In the genomic region with DNA sequence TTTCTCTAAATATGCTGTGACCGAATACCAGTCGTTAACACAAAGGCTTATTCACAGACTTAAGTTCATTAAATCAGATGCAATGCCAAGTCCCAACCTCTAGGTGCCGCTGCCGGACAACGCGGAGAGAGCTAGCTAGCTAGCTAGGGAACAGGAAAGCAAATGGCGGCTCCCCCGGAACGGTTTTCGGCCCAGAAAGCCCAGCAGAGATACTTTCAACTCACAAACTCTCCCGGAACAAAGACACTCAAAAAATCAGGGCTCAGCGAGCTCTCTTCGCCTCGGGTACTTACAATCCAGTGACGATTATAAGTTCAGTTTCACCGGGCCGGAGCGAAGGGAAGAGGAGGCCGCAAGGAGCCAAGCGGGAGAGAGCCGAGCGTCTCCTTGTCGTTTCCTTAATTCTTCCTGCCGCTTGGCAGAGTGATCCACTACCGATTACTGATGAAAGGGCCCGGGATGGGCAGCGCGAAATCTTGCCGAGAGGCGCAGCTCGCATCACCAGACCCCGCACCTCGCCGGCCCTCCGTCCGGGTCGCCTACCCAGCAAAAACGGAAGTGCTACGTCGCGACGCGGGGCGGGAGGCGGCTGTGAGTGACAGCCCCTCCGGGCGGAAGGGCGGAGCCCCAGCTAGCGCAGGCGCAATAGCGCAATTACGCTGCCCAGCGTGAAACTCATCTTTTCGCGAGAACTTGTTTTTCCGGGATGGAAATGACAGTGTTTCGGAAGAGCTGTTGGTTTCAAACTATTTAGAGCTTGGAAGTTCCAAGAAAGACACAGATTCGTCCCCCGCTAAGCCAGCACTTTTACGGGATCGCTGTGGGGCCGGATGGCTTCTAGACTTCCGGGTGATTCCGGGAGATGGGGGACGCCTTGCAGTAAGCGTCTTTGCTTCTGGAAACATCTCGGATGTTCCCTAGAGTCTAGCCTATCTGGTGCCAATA, we compare ENCODE assay signal across 8 cellular contexts. TPM values are rescaled to one million over a fixed set of nuclear protein-coding genes. Genes with fewer than 3 reads are reported as not detected.
DNase-seq lines count a peak whose midpoint lies in the region; ATAC-seq and TF ChIP-seq lines count a peak whose summit lies in the region.

A gene with protein sequence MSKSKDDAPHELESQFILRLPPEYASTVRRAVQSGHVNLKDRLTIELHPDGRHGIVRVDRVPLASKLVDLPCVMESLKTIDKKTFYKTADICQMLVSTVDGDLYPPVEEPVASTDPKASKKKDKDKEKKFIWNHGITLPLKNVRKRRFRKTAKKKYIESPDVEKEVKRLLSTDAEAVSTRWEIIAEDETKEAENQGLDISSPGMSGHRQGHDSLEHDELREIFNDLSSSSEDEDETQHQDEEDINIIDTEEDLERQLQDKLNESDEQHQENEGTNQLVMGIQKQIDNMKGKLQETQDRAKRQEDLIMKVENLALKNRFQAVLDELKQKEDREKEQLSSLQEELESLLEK (minus strand): TSS at position 560 of the 945 bp plus-strand sequence. CDS start 740 bp downstream, outside the sequence.

- TF ChIP-seq CTCF in GM12874 (IDR thresholded peaks at IDR 0.05; ENCODE audit: insufficient read depth, low read depth, low read length) (peak; percentile 80), transverse colon (IDR thresholded peaks at IDR 0.05) (peak; percentile 79 to 86 (median 85))

- peaks cover 5 to 9% of the 10 kb centered on the region in 2 experiments for H3K36me3 ChIP-seq in trophoblast cell (ENCODE audit: control insufficient read depth in 1 of 2, insufficient read depth in 2 of 2, low read length in 2 of 2)
- H3K36me3 ChIP-seq in transverse colon, result peaks cover 0 to 45% (median 20%) of the 10 kb centered on the region in 4 donors

- H3K27me3 Mint-ChIP-seq in activated naive CD8-positive, alpha-beta T cell treated with anti-CD3 and anti-CD28 coated beads, Interleukin-2, amount 50 U/mL, for 24 hours, result no peaks in the 10 kb centered on the region

- H2BK5ac ChIP-seq in trophoblast cell (ENCODE audit: low read depth, low read length, poor library complexity), result peak within 1 kb of the TSS; percentile 82

- peak within 1 kb of the TSS; percentile 97 for H3K27ac Mint-ChIP-seq in activated naive CD8-positive, alpha-beta T cell treated with anti-CD3 and anti-CD28 coated beads, Interleukin-2, amount 50 U/mL, for 24 hours

- no peak within 1 kb of the TSS for H3K23ac ChIP-seq in trophoblast cell (ENCODE audit: low read length)

- H3K4me1 Mint-ChIP-seq in activated naive CD8-positive, alpha-beta T cell treated with anti-CD3 and anti-CD28 coated beads, Interleukin-2, amount 50 U/mL, for 24 hours, result peaks cover 40% of the 10 kb centered on the region

- H4K8ac ChIP-seq in trophoblast cell (ENCODE audit: low read depth, low read length), result peak within 1 kb of the TSS; percentile 97

- peak within 1 kb of the TSS; percentile 77 for H3K4ac ChIP-seq in trophoblast cell (ENCODE audit: low read depth, low read length)

- no CpG with 5 or more reads among the region's 67 CpGs for WGBS in trophoblast cell (ENCODE audit: extremely low coverage, insufficient coverage, insufficient read length)
- WGBS in transverse colon (ENCODE audit: low coverage in 1 of 2), 2 donors, result 0 to 2% methylated on average over 1 to 67 of the region's 67 CpGs

- H2AFZ ChIP-seq in trophoblast cell (ENCODE audit: insufficient read depth, low read length, poor library complexity), result peak within 1 kb of the TSS; percentile 57

- peak within 1 kb of the TSS; percentile 85 for H3K18ac ChIP-seq in trophoblast cell (ENCODE audit: low read length)

- H2AK5ac ChIP-seq in trophoblast cell (ENCODE audit: low read length), result peak within 1 kb of the TSS; percentile 32

- peaks cover 3% of the 10 kb centered on the region for H3K9me3 ChIP-seq in trophoblast cell (ENCODE audit: insufficient read depth, low read depth, low read length)
- peaks cover 53 to 63% of the 10 kb centered on the region in 2 donors for H3K9me3 ChIP-seq in transverse colon

- H4K91ac ChIP-seq in trophoblast cell (ENCODE audit: low read depth, low read length), result peak within 1 kb of the TSS; percentile 81

- peak within 1 kb of the TSS; percentile 83 for H3K14ac ChIP-seq in trophoblast cell (ENCODE audit: low read length)

- peak; percentile 96 for ATAC-seq in HG02763 (IDR thresholded peaks at IDR 0.05; ENCODE audit: unreplicated experiment)
- ATAC-seq in activated naive CD8-positive, alpha-beta T cell treated with anti-CD3 and anti-CD28 coated beads, Interleukin-2, amount 50 U/mL, for 24 hours, result peak; percentile 96

- peak within 1 kb of the TSS; percentile 91 for H4K12ac ChIP-seq in trophoblast cell (ENCODE audit: low read depth, low read length)

- peak within 1 kb of the TSS; percentile 86 for H3K4me2 ChIP-seq in trophoblast cell (ENCODE audit: low read length)

- H3K4me1 ChIP-seq in trophoblast cell (ENCODE audit: control insufficient read depth in 1 of 2, insufficient read depth in 2 of 2, low read length in 2 of 2), result peaks cover 2 to 5% of the 10 kb centered on the region in 2 experiments
- peaks cover 0 to 12% (median 4%) of the 10 kb centered on the region in 4 donors for H3K4me1 ChIP-seq in transverse colon

- H3K4me3 ChIP-seq in trophoblast cell (ENCODE audit: low read depth, low read length) (peak within 1 kb of the TSS; percentile 84), transverse colon (peak within 1 kb of the TSS; percentile 32 to 80 (median 62))

- peak; percentile 22 for DNase-seq in NCI-H1417 treated with DMSO at 0.1 percent for 48 hours (lab: John Stamatoyannopoulos, UW)
- peak; percentile 92 for DNase-seq in SW480 (ENCODE audit: low spot score)
- peak; percentile 93 for DNase-seq in activated naive CD8-positive, alpha-beta T cell treated with anti-CD3 and anti-CD28 coated beads, Interleukin-2, amount 50 U/mL, for 24 hours
- peak; percentile 95 for DNase-seq in cardiac septum (ENCODE audit: low spot score)
- DNase-seq in trophoblast cell, result peak; percentile 94 to 100
- peak; percentile 92 for DNase-seq in transverse colon

- peaks cover 63% of the 10 kb centered on the region for H3K36me3 Mint-ChIP-seq in activated naive CD8-positive, alpha-beta T cell treated with anti-CD3 and anti-CD28 coated beads, Interleukin-2, amount 50 U/mL, for 24 hours (ENCODE audit: low read depth)

- intact Hi-C loops in cardiac septum (cut with DNase I) (loop anchor here (2.0 to 10.0 kb wide), 2 partner anchors 204 to 240 kb away; no protein-coding TSS in a partner anchor), transverse colon (cut with DNase I; ENCODE audit: low total_unique reads) (loop anchor here (10.0 kb wide), 1 partner anchor 244 kb away; no protein-coding TSS in a partner anchor)

- peak; percentile 95 for TF ChIP-seq POLR2A in transverse colon (IDR thresholded peaks at IDR 0.05)

- H3K79me2 ChIP-seq in trophoblast cell (ENCODE audit: control insufficient read depth, insufficient read depth, low read length, poor library complexity), result peaks cover 4% of the 10 kb centered on the region

- H3K79me1 ChIP-seq in trophoblast cell (ENCODE audit: low read length), result peaks cover 6% of the 10 kb centered on the region

- H3K9me3 Mint-ChIP-seq in activated naive CD8-positive, alpha-beta T cell treated with anti-CD3 and anti-CD28 coated beads, Interleukin-2, amount 50 U/mL, for 24 hours, result peaks cover 55% of the 10 kb centered on the region

- H3K27ac ChIP-seq in trophoblast cell (ENCODE audit: low read depth, low read length), result peak within 1 kb of the TSS; percentile 88
- peak within 1 kb of the TSS; percentile 87 to 97 (median 92) for H3K27ac ChIP-seq in transverse colon

- H2BK12ac ChIP-seq in trophoblast cell (ENCODE audit: low read length), result no peak within 1 kb of the TSS

- no peak for TF ChIP-seq EP300 in transverse colon (IDR thresholded peaks at IDR 0.05; ENCODE audit: low read depth)

- peak within 1 kb of the TSS; percentile 49 for H2BK120ac ChIP-seq in trophoblast cell (ENCODE audit: insufficient read depth, low read length, poor library complexity)

- in situ Hi-C loops in transverse colon (cut with MboI; ENCODE audit: low pct_ligation_motif_present in 1 of 4, low pct_unique_long_range_greater_than_20kb in 1 of 4, low sequenced_read_pairs in 3 of 4), result loop anchor here in 1 of 4 donors (25.0 kb wide), 1 partner anchor 242 kb away; no protein-coding TSS in a partner anchor

- peak within 1 kb of the TSS; percentile 84 for H3K9ac ChIP-seq in trophoblast cell (ENCODE audit: low read length)

- H3K27me3 ChIP-seq in trophoblast cell (ENCODE audit: insufficient read depth, low read length) (no peaks in the 10 kb centered on the region), transverse colon (no peaks in the 10 kb centered on the region)

- H3K4me3 Mint-ChIP-seq in activated naive CD8-positive, alpha-beta T cell treated with anti-CD3 and anti-CD28 coated beads, Interleukin-2, amount 50 U/mL, for 24 hours, result peak within 1 kb of the TSS; percentile 95

RNA-seq across cellular contexts. Expression of the gene that starts here (rescaled TPM):
- total RNA-seq in cardiac septum (116 TPM), transverse colon (10 to 100 TPM; 41.9 to 62.5 (median 50.3) TPM)
- 77.1 and 78.9 TPM in 2 replicates for polyA plus RNA-seq in trophoblast cell (2013)

Comparison
In these comparisons a context has a peak if more than half of its experiments do, and no peak if none do; other contexts are left out.
1. Peak in every context shown above with its lines: DNase-seq, ATAC-seq, H3K4me3 ChIP-seq and H3K27ac ChIP-seq.
2. DNase-seq: peak in every context shown above with its lines; median percentile 97 in trophoblast cell; 95 in cardiac septum; 93 in activated naive CD8-positive, alpha-beta T cell treated with anti-CD3 and anti-CD28 coated beads, Interleukin-2, amount 50 U/mL, for 24 hours; 92 in SW480; 92 in transverse colon; 22 in NCI-H1417 treated with DMSO at 0.1 percent for 48 hours.